In genomic region chr1:33895396-33895795, GRCh38 we compare ENCODE assay signal across 31 cellular contexts. TPM values are rescaled to one million over a fixed set of nuclear protein-coding genes. Genes with fewer than 3 reads are reported as not detected.
"Had no signal": no experiment of that assay in that cellular context is flagged by ENCODE, and none has a peak within 500 bp of the region (broad histone marks: within the 10 kb centered on the region; RNA-seq: fewer than 3 reads in every experiment).

No MANE protein-coding gene starts in this region.

- H3K4me3 ChIP-seq: SJCRH30, SK-N-MC had no signal

- H3K9me3 Mint-ChIP-seq: activated CD4-positive, alpha-beta memory T cell treated with anti-CD3 and anti-CD28 coated beads, Interleukin-2, amount 10 ng/mL, durations not matched to agents 7 days and 5 days; activated naive CD4-positive, alpha-beta T cell treated with anti-CD3 and anti-CD28 coated beads, Interleukin-2, amount 10 ng/mL, durations not matched to agents 7 days and 5 days; activated naive CD8-positive, alpha-beta T cell treated with anti-CD3 and anti-CD28 coated beads, Interleukin-2, amount 50 U/mL, for 24 hours; central memory CD8-positive, alpha-beta T cell; T-helper 1 cell treated with Interleukin-12 subunit alpha and Interleukin-12 subunit beta and Interleukin-4 antibody, amounts not matched to agents 30 μg/mL and 1 μg/mL, for 36 hours; T-helper 2 cell treated with Interferon-gamma antibody and Interleukin-4, amounts not matched to agents 5 μg/mL and 100 μg/mL, for 36 hours had no signal

- H3K36me3 Mint-ChIP-seq: activated CD8-positive, alpha-beta memory T cell treated with anti-CD3 and anti-CD28 coated beads, Interleukin-2, amount 10 ng/mL, durations not matched to agents 7 days and 5 days; activated naive CD4-positive, alpha-beta T cell treated with anti-CD3 and anti-CD28 coated beads, Interleukin-2, amount 10 ng/mL, durations not matched to agents 7 days and 5 days; activated naive CD8-positive, alpha-beta T cell had no signal

- DNase-seq: activated CD4-positive, alpha-beta memory T cell treated with anti-CD3 and anti-CD28 coated beads, Interleukin-2, amount 10 ng/mL, durations not matched to agents 7 days and 5 days; activated CD4-positive, alpha-beta T cell treated with anti-CD3 and anti-CD28 coated beads for 4 hours; activated CD8-positive, alpha-beta memory T cell treated with anti-CD3 and anti-CD28 coated beads for 24 hours; activated CD8-positive, alpha-beta memory T cell treated with anti-CD3 and anti-CD28 coated beads, Interleukin-2, amount 10 ng/mL, durations not matched to agents 7 days and 5 days; activated CD8-positive, alpha-beta memory T cell treated with anti-CD3 and anti-CD28 coated beads, Interleukin-2, amount 50 U/mL, for 48 hours; activated effector memory CD4-positive, alpha-beta T cell treated with Interleukin-2 at 50 U/mL for 16 hours; activated naive CD4-positive, alpha-beta T cell treated with anti-CD3 and anti-CD28 coated beads, Interleukin-2, amount 10 ng/mL, durations not matched to agents 7 days and 5 days; activated naive CD8-positive, alpha-beta T cell treated with anti-CD3 and anti-CD28 coated beads, Interleukin-2, amount 50 U/mL, for 24 hours; activated T-cell treated with anti-CD3 and anti-CD28 coated beads, Interleukin-2, amount 50 U/mL, for 48 hours; anterior cingulate cortex; brain microvascular endothelial cell; Karpas-422; KBM-7; NCI-H1105; NCI-H1417 treated with DMSO at 0.1 percent for 48 hours; NCI-H187 treated with DMSO at 0.1 percent for 48 hours; NCI-H2081; NCI-H226; NCI-H446 treated with DMSO at 0.1 percent for 48 hours; NCI-H524 treated with DMSO at 0.1 percent for 48 hours; SHP77; SJCRH30 had no signal

- H3K4me3 Mint-ChIP-seq: activated CD4-positive, alpha-beta memory T cell treated with anti-CD3 and anti-CD28 coated beads, Interleukin-2, amount 10 ng/mL, durations not matched to agents 7 days and 5 days; activated CD8-positive, alpha-beta memory T cell treated with anti-CD3 and anti-CD28 coated beads, Interleukin-2, amount 10 ng/mL, durations not matched to agents 7 days and 5 days; activated naive CD4-positive, alpha-beta T cell treated with anti-CD3 and anti-CD28 coated beads, Interleukin-2, amount 10 ng/mL, durations not matched to agents 7 days and 5 days; activated naive CD8-positive, alpha-beta T cell; activated naive CD8-positive, alpha-beta T cell treated with anti-CD3 and anti-CD28 coated beads, Interleukin-2, amount 50 U/mL, for 24 hours; central memory CD8-positive, alpha-beta T cell; T-helper 1 cell treated with Interleukin-12 subunit alpha and Interleukin-12 subunit beta and Interleukin-4 antibody, amounts not matched to agents 30 μg/mL and 1 μg/mL, for 36 hours; T-helper 2 cell treated with Interferon-gamma antibody and Interleukin-4, amounts not matched to agents 5 μg/mL and 100 μg/mL, for 36 hours had no signal

- H3K36me3 ChIP-seq: brain microvascular endothelial cell, SJCRH30 had no signal

- H3K27ac ChIP-seq: brain microvascular endothelial cell, SJCRH30, SK-N-MC had no signal

- H3K4me1 Mint-ChIP-seq: activated CD4-positive, alpha-beta memory T cell treated with anti-CD3 and anti-CD28 coated beads, Interleukin-2, amount 10 ng/mL, durations not matched to agents 7 days and 5 days; activated CD8-positive, alpha-beta memory T cell treated with anti-CD3 and anti-CD28 coated beads, Interleukin-2, amount 10 ng/mL, durations not matched to agents 7 days and 5 days; activated naive CD4-positive, alpha-beta T cell treated with anti-CD3 and anti-CD28 coated beads, Interleukin-2, amount 10 ng/mL, durations not matched to agents 7 days and 5 days; activated naive CD8-positive, alpha-beta T cell treated with anti-CD3 and anti-CD28 coated beads, Interleukin-2, amount 50 U/mL, for 24 hours; central memory CD8-positive, alpha-beta T cell had no signal

- H3K4me1 ChIP-seq: SJCRH30 had no signal

- H3K9me3 ChIP-seq: SJCRH30 had no signal

- ATAC-seq: activated CD4-positive, CD25-positive, alpha-beta regulatory T cell treated with anti-CD3 and anti-CD28 coated beads, Interleukin-2, amount 50 U/mL, for 24 hours; activated CD8-positive, alpha-beta memory T cell treated with anti-CD3 and anti-CD28 coated beads, Interleukin-2, amount 10 ng/mL, durations not matched to agents 7 days and 5 days; activated naive CD8-positive, alpha-beta T cell treated with anti-CD3 and anti-CD28 coated beads, Interleukin-2, amount 50 U/mL, for 24 hours; Panc1 had no signal

- H3K27me3 ChIP-seq: brain microvascular endothelial cell, SJCRH30 had no signal

- H3K27me3 Mint-ChIP-seq: activated CD8-positive, alpha-beta memory T cell treated with anti-CD3 and anti-CD28 coated beads, Interleukin-2, amount 10 ng/mL, durations not matched to agents 7 days and 5 days had no signal

- H3K27ac Mint-ChIP-seq: activated CD4-positive, alpha-beta memory T cell treated with anti-CD3 and anti-CD28 coated beads, Interleukin-2, amount 10 ng/mL, durations not matched to agents 7 days and 5 days; activated CD8-positive, alpha-beta memory T cell treated with anti-CD3 and anti-CD28 coated beads, Interleukin-2, amount 10 ng/mL, durations not matched to agents 7 days and 5 days; activated naive CD4-positive, alpha-beta T cell treated with anti-CD3 and anti-CD28 coated beads, Interleukin-2, amount 10 ng/mL, durations not matched to agents 7 days and 5 days; activated naive CD8-positive, alpha-beta T cell; activated naive CD8-positive, alpha-beta T cell treated with anti-CD3 and anti-CD28 coated beads, Interleukin-2, amount 50 U/mL, for 24 hours; T-helper 1 cell treated with Interleukin-12 subunit alpha and Interleukin-12 subunit beta and Interleukin-4 antibody, amounts not matched to agents 30 μg/mL and 1 μg/mL, for 36 hours; T-helper 2 cell treated with Interferon-gamma antibody and Interleukin-4, amounts not matched to agents 5 μg/mL and 100 μg/mL, for 36 hours had no signal

RNA-seq across cellular contexts. Expression of gene HMGB4, which starts 31.5 kb away (rescaled TPM):
- total RNA-seq: activated CD4-positive, alpha-beta memory T cell treated with anti-CD3 and anti-CD28 coated beads, Interleukin-2, amount 10 ng/mL, durations not matched to agents 7 days and 5 days; activated CD8-positive, alpha-beta memory T cell treated with anti-CD3 and anti-CD28 coated beads, Interleukin-2, amount 10 ng/mL, durations not matched to agents 7 days and 5 days; MCF 10A; RPMI7951; SJCRH30 had no signal
